ENCODE assay signal across 8 cellular contexts in the genomic region with DNA sequence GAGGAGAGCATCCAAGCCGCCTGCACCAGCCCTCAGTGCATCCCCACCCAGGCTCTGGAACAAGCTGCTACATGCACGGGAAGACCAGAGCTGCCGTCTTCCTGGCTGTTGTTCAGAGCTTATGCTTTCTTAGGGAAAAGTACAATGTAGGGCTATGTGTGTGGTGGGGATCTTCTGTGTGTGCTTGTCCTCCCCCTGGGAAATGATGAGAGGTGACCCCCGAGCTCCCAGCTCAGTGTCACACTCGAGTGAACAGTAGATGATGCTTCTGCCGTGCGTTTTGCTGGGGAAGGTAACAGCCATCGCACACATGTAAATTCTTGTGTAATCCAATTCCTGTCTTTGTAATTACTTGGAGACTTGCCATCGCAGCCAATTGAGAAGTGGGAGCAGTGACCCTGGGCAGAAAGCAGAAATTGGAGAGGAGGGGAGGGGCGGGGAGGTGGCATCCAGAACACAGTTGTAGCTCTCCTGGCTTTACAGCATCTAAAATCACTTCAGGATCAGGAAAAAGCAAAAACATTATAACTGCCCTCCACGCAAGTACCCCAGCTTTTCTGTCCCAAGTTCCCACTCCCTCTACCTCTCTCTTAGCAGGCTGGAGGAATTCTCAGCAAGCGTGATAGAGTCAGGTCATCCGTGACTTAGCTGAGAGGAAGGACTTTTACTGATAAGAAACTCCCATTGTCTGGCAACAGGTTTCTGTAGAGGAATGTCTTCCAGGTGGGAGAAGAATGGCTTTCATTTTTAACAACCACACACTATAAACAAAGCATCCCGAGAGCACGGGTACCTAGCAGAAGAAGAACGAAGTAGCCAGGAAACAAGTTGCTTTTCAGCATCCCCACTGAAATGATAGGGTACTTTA.
DNase-seq lines count a peak whose midpoint lies in the region; ATAC-seq and TF ChIP-seq lines count a peak whose summit lies in the region.

No MANE protein-coding gene starts in this region.

- H3K4me3 ChIP-seq in HEK293 (ENCODE audit: low read depth, low read length) (no peak overlapping the region; the same call in 1 of the 2 replicates), choroid plexus epithelial cell (ENCODE audit: low read depth, low read length) (no peak overlapping the region)

- POLR2A ChIA-PET in HEK293 (lab: Yijun Ruan, JAX): interaction anchor here (0.5 to 1.9 kb wide), 7 partner anchors 11 to 144 kb away, joined by 3 to 10 read pairs (median 5); no protein-coding TSS in a partner anchor

- H3K36me3 Mint-ChIP-seq in osteocyte (ENCODE audit: unreplicated experiment): peaks cover 29% of the 10 kb centered on the region

- DNase-seq in NCI-H524 (lab: John Stamatoyannopoulos, UW) (peak; percentile 24 to 71), choroid plexus epithelial cell (ENCODE audit: low read depth) (peak; percentile 62), osteocyte (ENCODE audit: extremely low spot score, unreplicated experiment) (no peak)
- no peak for DNase-seq in activated T-cell treated with anti-CD3 and anti-CD28 coated beads, Interleukin-2, amount 50 U/mL, for 48 hours
- DNase-seq in NK-92 treated with Interleukin-12 subunit alpha and Interleukin-12 subunit beta, amount 100 ng/mL, for 24 hours (lab: John Stamatoyannopoulos, UW): no peak

- TF ChIP-seq CTCF in HEK293 (tag by site-specific recombination; IDR thresholded peaks at IDR 0.05) (no peak), choroid plexus epithelial cell (conservative IDR thresholded peaks at IDR 0.05; ENCODE audit: low read depth, low read length) (no peak), osteocyte (IDR thresholded peaks at IDR 0.05) (no peak)

- H3K4me1 Mint-ChIP-seq in osteocyte (ENCODE audit: unreplicated experiment): peaks cover 46% of the 10 kb centered on the region

- H3K4me3 Mint-ChIP-seq in osteocyte (ENCODE audit: unreplicated experiment): no peak overlapping the region

- H3K9me3 ChIP-seq in HEK293 (ENCODE audit: control insufficient read depth, insufficient read depth, low read depth, low read length): no peaks in the 10 kb centered on the region

- ATAC-seq in HG02938 (IDR thresholded peaks at IDR 0.05; ENCODE audit: unreplicated experiment): no peak
- no peak for ATAC-seq in GM18909 (IDR thresholded peaks at IDR 0.05; ENCODE audit: poor library complexity, unreplicated experiment)

- peak overlapping the region; percentile 67 for H3K27ac ChIP-seq in HEK293 (ENCODE audit: extremely low read depth, low read depth, low read length)

- CTCF ChIA-PET in HEK293 (lab: Yijun Ruan, JAX): interaction anchor here (0.6 to 1.8 kb wide), 5 partner anchors 11 to 285 kb away, joined by 3 to 7 read pairs (median 3); no protein-coding TSS in a partner anchor

- peak overlapping the region; percentile 62 for H3K27ac Mint-ChIP-seq in osteocyte (ENCODE audit: unreplicated experiment)

- no peaks in the 10 kb centered on the region for H3K9me3 Mint-ChIP-seq in osteocyte (ENCODE audit: unreplicated experiment)

- peaks cover 15% of the 10 kb centered on the region for H3K4me1 ChIP-seq in HEK293 (ENCODE audit: control insufficient read depth, insufficient read depth, low read length)

- no peaks in the 10 kb centered on the region for H3K27me3 Mint-ChIP-seq in osteocyte (ENCODE audit: unreplicated experiment)

- H3K36me3 ChIP-seq in HEK293 (ENCODE audit: control insufficient read depth in 2 of 2, insufficient read depth in 1 of 2, low read length in 2 of 2): no peaks in the 10 kb centered on the region; a peak in 1 of 3 replicates

TF ChIP-seq in HEK293, 187 proteins besides CTCF, POLR2A, EP300 and RAD21 (continues in another document):
- TF ChIP-seq SP7 (tag by site-specific recombination; IDR thresholded peaks at IDR 0.05) (peak; percentile 72), PRDM6 (tag by site-specific recombination; IDR thresholded peaks at IDR 0.05) (peak; percentile 47), WT1 (tag by site-specific recombination; IDR thresholded peaks at IDR 0.05) (peak; percentile 79), ZNF341 (tag by site-specific recombination; IDR thresholded peaks at IDR 0.05; ENCODE audit: low read depth) (peak; percentile 99), ZNF670 (tag by site-specific recombination; IDR thresholded peaks at IDR 0.05; ENCODE audit: low read depth) (no peak), ZNF580 (tag by site-specific recombination; IDR thresholded peaks at IDR 0.05) (0 out of 2 replicates have a peak, but pooled peaks have one; percentile 28), GLI4 (tag by site-specific recombination; IDR thresholded peaks at IDR 0.05) (no peak), ZNF596 (tag by site-specific recombination; IDR thresholded peaks at IDR 0.05) (no peak), ZNF629 (tag by site-specific recombination; IDR thresholded peaks at IDR 0.05) (peak; percentile 60), ZNF366 (tag by site-specific recombination; conservative IDR thresholded peaks at IDR 0.05) (peak; percentile 86), KLF8 (tag by site-specific recombination; IDR thresholded peaks at IDR 0.05) (peak; percentile 52; the same call in 1 of the 2 replicates), ZNF610 (tag by site-specific recombination; IDR thresholded peaks at IDR 0.05; ENCODE audit: borderline replicate concordance) (0 out of 2 replicates have a peak, but pooled peaks have one; percentile 25), ZNF2 (tag by site-specific recombination; IDR thresholded peaks at IDR 0.05) (peak; percentile 80), ZXDB (tag by site-specific recombination; IDR thresholded peaks at IDR 0.05) (peak; percentile 54), ZSCAN23 (tag by site-specific recombination; IDR thresholded peaks at IDR 0.05) (peak; percentile 37; the same call in 1 of the 2 replicates), ZBTB17 (tag by site-specific recombination; IDR thresholded peaks at IDR 0.05) (peak; percentile 78), ZNF549 (tag by site-specific recombination; IDR thresholded peaks at IDR 0.05) (no peak), BCL11B (tag by site-specific recombination; IDR thresholded peaks at IDR 0.05; ENCODE audit: low read depth) (0 out of 2 replicates have a peak, but pooled peaks have one; percentile 17), ZNF394 (tag by site-specific recombination; IDR thresholded peaks at IDR 0.05; ENCODE audit: borderline replicate concordance) (peak; percentile 31; the same call in 1 of the 2 replicates), ZBTB48 (tag by site-specific recombination; IDR thresholded peaks at IDR 0.05) (peak; percentile 55), ZNF529 (tag by site-specific recombination; IDR thresholded peaks at IDR 0.05; ENCODE audit: insufficient replicate concordance) (no peak)
- TF ChIP-seq, protein P1, sequence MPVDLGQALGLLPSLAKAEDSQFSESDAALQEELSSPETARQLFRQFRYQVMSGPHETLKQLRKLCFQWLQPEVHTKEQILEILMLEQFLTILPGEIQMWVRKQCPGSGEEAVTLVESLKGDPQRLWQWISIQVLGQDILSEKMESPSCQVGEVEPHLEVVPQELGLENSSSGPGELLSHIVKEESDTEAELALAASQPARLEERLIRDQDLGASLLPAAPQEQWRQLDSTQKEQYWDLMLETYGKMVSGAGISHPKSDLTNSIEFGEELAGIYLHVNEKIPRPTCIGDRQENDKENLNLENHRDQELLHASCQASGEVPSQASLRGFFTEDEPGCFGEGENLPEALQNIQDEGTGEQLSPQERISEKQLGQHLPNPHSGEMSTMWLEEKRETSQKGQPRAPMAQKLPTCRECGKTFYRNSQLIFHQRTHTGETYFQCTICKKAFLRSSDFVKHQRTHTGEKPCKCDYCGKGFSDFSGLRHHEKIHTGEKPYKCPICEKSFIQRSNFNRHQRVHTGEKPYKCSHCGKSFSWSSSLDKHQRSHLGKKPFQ (tag by site-specific recombination; IDR thresholded peaks at IDR 0.05): peak; percentile 64

Comparison
In these comparisons a context has a peak if more than half of its experiments do, and no peak if none do; other contexts are left out.
1. DNase-seq: peak in NCI-H524 (2 of 2) and choroid plexus epithelial cell (single experiment); none in osteocyte (single experiment), activated T-cell treated with anti-CD3 and anti-CD28 coated beads, Interleukin-2, amount 50 U/mL, for 48 hours (0 of 2) and NK-92 treated with Interleukin-12 subunit alpha and Interleukin-12 subunit beta, amount 100 ng/mL, for 24 hours (single experiment).